ENCODE assay signal across 31 cellular contexts in genomic region chr20:63868264-63868663, GRCh38. TPM values are rescaled to one million over a fixed set of nuclear protein-coding genes. Genes with fewer than 3 reads are reported as not detected.
DNase-seq lines count a peak whose midpoint lies in the region; ATAC-seq, FAIRE-seq and TF ChIP-seq lines count a peak whose summit lies in the region.
"Had no signal": no experiment of that assay in that cellular context is flagged by ENCODE, and none has a peak within 500 bp of the region (broad histone marks: within the 10 kb centered on the region; RNA-seq: fewer than 3 reads in every experiment).

No MANE protein-coding gene starts in this region.

- H3K27me3 Mint-ChIP-seq in activated CD4-positive, alpha-beta memory T cell treated with anti-CD3 and anti-CD28 coated beads, Interleukin-2, amount 10 ng/mL, durations not matched to agents 7 days and 5 days, result no peaks in the 10 kb centered on the region
- H3K27me3 Mint-ChIP-seq in activated CD4-positive, alpha-beta memory T cell treated with anti-CD3 and anti-CD28 coated beads for 36 hours, result no peaks in the 10 kb centered on the region
- peaks cover 3% of the 10 kb centered on the region for H3K27me3 Mint-ChIP-seq in HFFc6 (ENCODE audit: insufficient read depth)
- H3K27me3 Mint-ChIP-seq: activated CD4-positive, alpha-beta T cell treated with anti-CD3 and anti-CD28 coated beads for 36 hours; activated naive CD8-positive, alpha-beta T cell treated with anti-CD3 and anti-CD28 coated beads, Interleukin-2, amount 50 U/mL, for 24 hours; CD8-positive, alpha-beta memory T cell had no signal

- POLR2A ChIA-PET in activated CD4-positive, alpha-beta memory T cell treated with anti-CD3 and anti-CD28 coated beads, Interleukin-2, amount 10 ng/mL, durations not matched to agents 7 days and 5 days (lab: Charles Lee), result no interaction called here
- POLR2A ChIA-PET in activated CD4-positive, alpha-beta memory T cell treated with anti-CD3 and anti-CD28 coated beads for 36 hours (lab: Charles Lee), result no interaction called here
- POLR2A ChIA-PET in GM12878 (lab: Charles Lee), result interaction anchor here (0.6 kb wide), 1 partner anchor 35 kb away, joined by 3 read pairs; no protein-coding TSS in a partner anchor

- H3K9ac ChIP-seq in GM12878 (ENCODE audit: control insufficient read depth, insufficient read depth, low read length), result no peak overlapping the region

- peak overlapping the region; percentile 1 for H3K4me3 Mint-ChIP-seq in activated CD4-positive, alpha-beta memory T cell treated with anti-CD3 and anti-CD28 coated beads, Interleukin-2, amount 10 ng/mL, durations not matched to agents 7 days and 5 days
- H3K4me3 Mint-ChIP-seq in activated CD4-positive, alpha-beta memory T cell treated with anti-CD3 and anti-CD28 coated beads for 36 hours, result no peak overlapping the region
- H3K4me3 Mint-ChIP-seq in HFFc6, result no peak overlapping the region; the same call in 1 of the 2 replicates
- H3K4me3 Mint-ChIP-seq: activated CD4-positive, alpha-beta T cell treated with anti-CD3 and anti-CD28 coated beads for 36 hours; activated naive CD8-positive, alpha-beta T cell treated with anti-CD3 and anti-CD28 coated beads, Interleukin-2, amount 50 U/mL, for 24 hours; T-helper 1 cell treated with Interleukin-12 subunit alpha and Interleukin-12 subunit beta and Interleukin-4 antibody, amounts not matched to agents 30 μg/mL and 1 μg/mL, for 36 hours had no signal

- intact Hi-C loops in activated CD4-positive, alpha-beta memory T cell treated with anti-CD3 and anti-CD28 coated beads for 36 hours (cut with micrococcal nuclease), result no loop called here
- intact Hi-C loops in GM12878 (cut with micrococcal nuclease; ENCODE audit: unreplicated experiment) (loop anchor here (10.0 kb wide), 1 partner anchor 187 kb away; no protein-coding TSS in a partner anchor), prostate gland (cut with DNase I) (loop anchor here (10.0 kb wide), 1 partner anchor 333 kb away; the partner anchor contains the start of gene PTK6)

- peaks cover 41% of the 10 kb centered on the region for H3K36me3 Mint-ChIP-seq in activated CD4-positive, alpha-beta memory T cell treated with anti-CD3 and anti-CD28 coated beads, Interleukin-2, amount 10 ng/mL, durations not matched to agents 7 days and 5 days (ENCODE audit: low read depth)
- peaks cover 41% of the 10 kb centered on the region for H3K36me3 Mint-ChIP-seq in activated CD4-positive, alpha-beta memory T cell treated with anti-CD3 and anti-CD28 coated beads for 36 hours
- H3K36me3 Mint-ChIP-seq in HFFc6 (ENCODE audit: low read depth), result peaks cover 39% of the 10 kb centered on the region

- H2AFZ ChIP-seq in GM12878 (ENCODE audit: control insufficient read depth, low read depth, low read length), result no peak overlapping the region

- TF ChIP-seq EP300 in GM12878 (IDR thresholded peaks at IDR 0.05; ENCODE audit: borderline replicate concordance in 1 of 2, control insufficient read depth in 1 of 2, low read depth in 2 of 2, low read length in 2 of 2), result no peak

- TF ChIP-seq RAD21 in GM12878 (IDR thresholded peaks at IDR 0.05; ENCODE audit: insufficient read depth, low read depth, low read length), result no peak

- RAD21 ChIA-PET in GM12878 (lab: Charles Lee; ENCODE audit: unreplicated experiment), result interaction anchor here (1.5 kb wide), 1 partner anchor 106 kb away, joined by 3 read pairs; no protein-coding TSS in a partner anchor

- H4K20me1 ChIP-seq in GM12878 (ENCODE audit: control insufficient read depth, insufficient read depth), result no peaks in the 10 kb centered on the region

- H3K36me3 ChIP-seq in GM12878 (ENCODE audit: control insufficient read depth in 2 of 2, insufficient read depth in 2 of 2, low read length in 1 of 2) (peaks cover 2 to 10% of the 10 kb centered on the region in 2 experiments; a peak in 3 of 4 replicates), neutrophil (peaks cover 56% of the 10 kb centered on the region), prostate gland (peaks cover 0 to 11% of the 10 kb centered on the region in 2 donors)

- no peak for TF ChIP-seq POLR2A in GM12878 (IDR thresholded peaks at IDR 0.05; ENCODE audit: low read depth, low read length)
- TF ChIP-seq POLR2A in prostate gland (IDR thresholded peaks at IDR 0.05), result no peak

- CTCF ChIA-PET in activated CD4-positive, alpha-beta memory T cell treated with anti-CD3 and anti-CD28 coated beads, Interleukin-2, amount 10 ng/mL, durations not matched to agents 7 days and 5 days (lab: Charles Lee), result no interaction called here
- CTCF ChIA-PET in activated CD4-positive, alpha-beta memory T cell treated with anti-CD3 and anti-CD28 coated beads for 36 hours (lab: Charles Lee), result no interaction called here
- CTCF ChIA-PET in GM12878 (lab: Yijun Ruan, JAX), result no interaction called here

- peaks cover 51% of the 10 kb centered on the region for H3K4me1 Mint-ChIP-seq in activated CD4-positive, alpha-beta memory T cell treated with anti-CD3 and anti-CD28 coated beads, Interleukin-2, amount 10 ng/mL, durations not matched to agents 7 days and 5 days
- H3K4me1 Mint-ChIP-seq in activated CD4-positive, alpha-beta memory T cell treated with anti-CD3 and anti-CD28 coated beads for 36 hours (ENCODE audit: low read depth), result peaks cover 32% of the 10 kb centered on the region
- H3K4me1 Mint-ChIP-seq in HFFc6 (ENCODE audit: low read depth), result peaks cover 35% of the 10 kb centered on the region

- H3K27me3 ChIP-seq in GM12878 (replicated peaks in 1 of 2; ENCODE audit: control insufficient read depth in 2 of 2, insufficient read depth in 2 of 2, low read length in 1 of 2), result no peaks in the 10 kb centered on the region
- no peaks in the 10 kb centered on the region for H3K27me3 ChIP-seq in neutrophil
- H3K27me3 ChIP-seq in prostate gland (replicated peaks; ENCODE audit: insufficient read depth), result no peaks in the 10 kb centered on the region
- H3K27me3 ChIP-seq: dorsolateral prefrontal cortex, left lung, tibial nerve had no signal

- TF ChIP-seq CTCF in HFFc6 (IDR thresholded peaks at IDR 0.05) (no peak), GM12878 (IDR thresholded peaks at IDR 0.05 in 2 of 3, conservative IDR thresholded peaks at IDR 0.05 in 1 of 3; ENCODE audit: control insufficient read depth in 2 of 3, extremely low read depth in 1 of 3, insufficient read depth in 1 of 3, low read depth in 3 of 3, low read length in 3 of 3) (no peak), neutrophil (IDR thresholded peaks at IDR 0.05) (no peak), prostate gland (IDR thresholded peaks at IDR 0.05) (no peak)

- peak overlapping the region; percentile 42; the same call in 1 of the 2 replicates for H3K4me2 ChIP-seq in GM12878 (ENCODE audit: control insufficient read depth, insufficient read depth)

- no peak for FAIRE-seq in GM12878 (lab: Jason Lieb, UNC)
- FAIRE-seq: endothelial cell of umbilical vein had no signal

- no peak for ATAC-seq in GM12878
- ATAC-seq in left lobe of liver, result no peak
- ATAC-seq: activated CD4-positive, alpha-beta T cell treated with anti-CD3 and anti-CD28 coated beads for 36 hours; activated naive CD8-positive, alpha-beta T cell treated with anti-CD3 and anti-CD28 coated beads, Interleukin-2, amount 50 U/mL, for 24 hours; left lung had no signal

- no peak overlapping the region for H3K4me3 ChIP-seq in GM12878
- H3K4me3 ChIP-seq in neutrophil (ENCODE audit: low read depth in 1 of 2, low read length in 1 of 2), result no peak overlapping the region
- H3K4me3 ChIP-seq in prostate gland, result no peak overlapping the region
- H3K4me3 ChIP-seq: dorsolateral prefrontal cortex, left lung, SK-N-MC, tibial nerve had no signal

- peak overlapping the region; percentile 21 for H3K27ac Mint-ChIP-seq in activated CD4-positive, alpha-beta memory T cell treated with anti-CD3 and anti-CD28 coated beads, Interleukin-2, amount 10 ng/mL, durations not matched to agents 7 days and 5 days
- no peak overlapping the region for H3K27ac Mint-ChIP-seq in activated CD4-positive, alpha-beta memory T cell treated with anti-CD3 and anti-CD28 coated beads for 36 hours
- H3K27ac Mint-ChIP-seq in HFFc6, result peak overlapping the region; percentile 51; the same call in 1 of the 2 replicates
- H3K27ac Mint-ChIP-seq: activated CD4-positive, alpha-beta T cell treated with anti-CD3 and anti-CD28 coated beads for 36 hours; activated naive CD8-positive, alpha-beta T cell treated with anti-CD3 and anti-CD28 coated beads, Interleukin-2, amount 50 U/mL, for 24 hours; T-helper 1 cell treated with Interleukin-12 subunit alpha and Interleukin-12 subunit beta and Interleukin-4 antibody, amounts not matched to agents 30 μg/mL and 1 μg/mL, for 36 hours had no signal

- H3K9me3 ChIP-seq in GM12878 (replicated peaks; ENCODE audit: control insufficient read depth, insufficient read depth, low read length) (no peaks in the 10 kb centered on the region), neutrophil (no peaks in the 10 kb centered on the region), prostate gland (no peaks in the 10 kb centered on the region)
- H3K9me3 ChIP-seq: left lung, tibial nerve had no signal

- no peak for DNase-seq in activated CD4-positive, alpha-beta memory T cell treated with anti-CD3 and anti-CD28 coated beads, Interleukin-2, amount 10 ng/mL, durations not matched to agents 7 days and 5 days
- no peak for DNase-seq in activated CD4-positive, alpha-beta memory T cell treated with anti-CD3 and anti-CD28 coated beads for 36 hours
- DNase-seq in HFFc6 (no peak), GM12878 (ENCODE audit: low read depth, low spot score) (no peak), left lobe of liver (ENCODE audit: low spot score) (no peak), prostate gland (ENCODE audit: low spot score) (no peak), GF-D8 (lab: John Stamatoyannopoulos, UW) (no peak)
- DNase-seq: activated CD4-positive, alpha-beta T cell treated with anti-CD3 and anti-CD28 coated beads for 36 hours; activated effector memory CD4-positive, alpha-beta T cell treated with Interleukin-2 at 50 U/mL for 16 hours; activated naive CD8-positive, alpha-beta T cell treated with anti-CD3 and anti-CD28 coated beads, Interleukin-2, amount 50 U/mL, for 24 hours; CD8-positive, alpha-beta memory T cell; DMS53; dorsolateral prefrontal cortex; H7; KG1; left lung; mesendoderm; NCI-H1436; NCI-H2107; NCI-H446; NCI-H774; stimulated activated CD4-positive, alpha-beta T cell treated with anti-CD3 and anti-CD28 coated beads, Interleukin-2, amount 100 ng/mL, for 24 hours had no signal

- H3K4me1 ChIP-seq in GM12878 (ENCODE audit: control insufficient read depth, insufficient read depth, low read length) (peaks cover 5% of the 10 kb centered on the region), neutrophil (ENCODE audit: control insufficient read depth in 1 of 2, insufficient read depth in 1 of 2, low read depth in 1 of 2, low read length in 1 of 2) (peaks cover 64 to 76% of the 10 kb centered on the region in 2 experiments), prostate gland (replicated peaks) (peaks cover 5% of the 10 kb centered on the region)

- 98% methylated on average over 5 of the region's 5 CpGs for WGBS in GM12878 (ENCODE audit: insufficient coverage, insufficient replicate concordance, low lambda C conversion rate, missing lambda C conversion rate)
- 90% methylated on average over 5 of the region's 5 CpGs for whole genome bisulfite sequencing in prostate gland

- SMC1A ChIA-PET in GM12878 (lab: Charles Lee; ENCODE audit: uncharacterized antibody, unreplicated experiment), result interaction anchor here (1.6 kb wide), 1 partner anchor 82 kb away, joined by 5 read pairs; no protein-coding TSS in a partner anchor

- H3K9me3 Mint-ChIP-seq in activated CD4-positive, alpha-beta memory T cell treated with anti-CD3 and anti-CD28 coated beads, Interleukin-2, amount 10 ng/mL, durations not matched to agents 7 days and 5 days, result no peaks in the 10 kb centered on the region
- no peaks in the 10 kb centered on the region for H3K9me3 Mint-ChIP-seq in activated CD4-positive, alpha-beta memory T cell treated with anti-CD3 and anti-CD28 coated beads for 36 hours
- H3K9me3 Mint-ChIP-seq in HFFc6, result no peaks in the 10 kb centered on the region
- H3K9me3 Mint-ChIP-seq: activated naive CD8-positive, alpha-beta T cell treated with anti-CD3 and anti-CD28 coated beads, Interleukin-2, amount 50 U/mL, for 24 hours; CD8-positive, alpha-beta memory T cell; T-helper 1 cell treated with Interleukin-12 subunit alpha and Interleukin-12 subunit beta and Interleukin-4 antibody, amounts not matched to agents 30 μg/mL and 1 μg/mL, for 36 hours had no signal

- in situ Hi-C loops in GM12878 (cut with MboI), result no loop called here

- H3K27ac ChIP-seq in GM12878 (ENCODE audit: control insufficient read depth, insufficient read depth) (no peak overlapping the region), neutrophil (peak overlapping the region; percentile 68), prostate gland (no peak overlapping the region)
- H3K27ac ChIP-seq: dorsolateral prefrontal cortex, left lung, SK-N-MC, tibial nerve had no signal

- BruUV-seq in GM12878 (replicated peaks; lab: Mats Ljungman, UMichigan), result TSS peak; percentile 46

- peaks cover 31% of the 10 kb centered on the region for H3K79me2 ChIP-seq in GM12878 (ENCODE audit: control insufficient read depth, insufficient read depth, low read length)

RNA-seq across cellular contexts. Expression of gene TPD52L2, which starts 3.2 kb away (rescaled TPM):
- 10 to 100 TPM; 48.2 to 48.7 TPM for total RNA-seq in activated CD4-positive, alpha-beta memory T cell treated with anti-CD3 and anti-CD28 coated beads, Interleukin-2, amount 10 ng/mL, durations not matched to agents 7 days and 5 days
- total RNA-seq in activated CD4-positive, alpha-beta memory T cell treated with anti-CD3 and anti-CD28 coated beads for 36 hours, result 10 to 100 TPM; 67.8 to 70.8 TPM
- 100 to 1,000 TPM; 161 to 196 (median 169) TPM for total RNA-seq in HFFc6 (2021; fragmentation: NEBNext Ultra II Directional; extraction: Animal tissue kit (Norgen Biotek cat#: 25700))
- total RNA-seq in GM12878 (2013; cell fraction: nucleolus; rRNA removed), result 29.9 and 30.8 TPM in 2 replicates
- 28.4 and 30.4 TPM in 2 replicates for total RNA-seq in GM12878 (2014; rRNA removed)
- total RNA-seq in GM12878 (2014; rRNA removed; fragmentation: Illumina TruSeq; extraction: Trizol), result 37.3 and 38.4 TPM in 2 replicates
- total RNA-seq in GM12878 (2021), result 43.4 and 46.2 TPM in 2 replicates
- 27.6 TPM for polyA plus RNA-seq in GM12878 (2011; ENCODE audit: low read depth)
- polyA plus RNA-seq in GM12878 (2011; rRNA removed), result 46.5 and 53.8 TPM in 2 replicates
- polyA plus RNA-seq in GM12878 (2011; cell fraction: cytosol; rRNA removed), result 54.9 and 65.7 TPM in 2 replicates
- polyA plus RNA-seq in GM12878 (2011; cell fraction: nucleus; rRNA removed), result 53.8 and 63.9 TPM in 2 replicates
- 38.7 and 41.1 TPM in 2 replicates for polyA plus RNA-seq in GM12878 (2012)
- 39.2 and 50.2 TPM in 2 replicates for polyA plus RNA-seq in GM12878 (2014; fragmentation: Illumina TruSeq; extraction: Trizol)
- 1 to 10 TPM; 1.6 to 4.1 TPM for polyA plus RNA-seq in GM12878 (2014; fragmentation: Nextera tagmentation; extraction: Ambion mirVana)
- 46.5 and 50.8 TPM in 2 replicates for polyA plus RNA-seq in GM12878 (2014; rRNA removed)
- polyA plus RNA-seq in GM12878 (2016; fragmentation: Nextera tagmentation; extraction: Ambion mirVana), result 10 to 100 TPM; 68.1 to 71.0 TPM
- polyA minus RNA-seq in GM12878 (2011; rRNA and poly(A)+ RNA removed), result 26.4 and 36.3 TPM in 2 replicates
- polyA minus RNA-seq in GM12878 (2011; cell fraction: cytosol; rRNA and poly(A)+ RNA removed), result 51.5 and 53.3 TPM in 2 replicates
- polyA minus RNA-seq in GM12878 (2011; cell fraction: nucleus; rRNA and poly(A)+ RNA removed), result 9.1 and 18.6 TPM in 2 replicates
- 17.3 TPM for total RNA-seq in left lobe of liver
- total RNA-seq in prostate gland, result 100 to 1,000 TPM; 105 to 127 TPM

RNA-seq across cellular contexts. Expression of gene ABHD16B, which starts 7.0 kb away (rescaled TPM):
- total RNA-seq in activated CD4-positive, alpha-beta memory T cell treated with anti-CD3 and anti-CD28 coated beads, Interleukin-2, amount 10 ng/mL, durations not matched to agents 7 days and 5 days, result not detected
- total RNA-seq in activated CD4-positive, alpha-beta memory T cell treated with anti-CD3 and anti-CD28 coated beads for 36 hours, result not detected
- total RNA-seq in HFFc6 (2021; fragmentation: NEBNext Ultra II Directional; extraction: Animal tissue kit (Norgen Biotek cat#: 25700)), result not detected
- not detected in 2 replicates for total RNA-seq in GM12878 (2013; cell fraction: nucleolus; rRNA removed)
- total RNA-seq in GM12878 (2014; rRNA removed) (not detected in 2 replicates), GM12878 (2014; rRNA removed; fragmentation: Illumina TruSeq; extraction: Trizol) (not detected in 2 replicates), GM12878 (2021) (not detected in 2 replicates), left lobe of liver (not detected), prostate gland (1 to 10 TPM in 1 of 2 donors, not detected in 1; 1.6 TPM)
- not detected for polyA plus RNA-seq in GM12878 (2011; ENCODE audit: low read depth)
- polyA plus RNA-seq in GM12878 (2011; rRNA removed) (not detected in 2 replicates), GM12878 (2014; fragmentation: Illumina TruSeq; extraction: Trizol) (not detected in 2 replicates), GM12878 (2014; fragmentation: Nextera tagmentation; extraction: Ambion mirVana) (not detected), GM12878 (2014; rRNA removed) (not detected in 2 replicates), GM12878 (2016; fragmentation: Nextera tagmentation; extraction: Ambion mirVana) (under 1 TPM in 1 of 2 experiments, not detected in 1; 0.13 TPM)
- polyA plus RNA-seq in GM12878 (2011; cell fraction: cytosol; rRNA removed), result not detected in 2 replicates
- not detected in 2 replicates for polyA plus RNA-seq in GM12878 (2011; cell fraction: nucleus; rRNA removed)
- 0.08 TPM in 1 of 2 replicates, not detected in the other for polyA plus RNA-seq in GM12878 (2012)
- polyA minus RNA-seq in GM12878 (2011; rRNA and poly(A)+ RNA removed), result not detected in 2 replicates
- not detected in 2 replicates for polyA minus RNA-seq in GM12878 (2011; cell fraction: cytosol; rRNA and poly(A)+ RNA removed)
- polyA minus RNA-seq in GM12878 (2011; cell fraction: nucleus; rRNA and poly(A)+ RNA removed), result not detected in 2 replicates
- total RNA-seq: A172; CD8-positive, alpha-beta memory T cell; endothelial cell of umbilical vein; G401; H7; HT-29; osteocyte; tibial nerve had no signal
- polyA plus RNA-seq: CD8-positive, alpha-beta memory T cell; endothelial cell of umbilical vein had no signal

RNA-seq across cellular contexts. Expression of gene DNAJC5, which starts 26.7 kb away (rescaled TPM):
- total RNA-seq in activated CD4-positive, alpha-beta memory T cell treated with anti-CD3 and anti-CD28 coated beads, Interleukin-2, amount 10 ng/mL, durations not matched to agents 7 days and 5 days, result 10 to 100 TPM; 58.6 to 59.7 TPM
- 10 to 100 TPM; 33.7 to 33.8 TPM for total RNA-seq in activated CD4-positive, alpha-beta memory T cell treated with anti-CD3 and anti-CD28 coated beads for 36 hours
- total RNA-seq in HFFc6 (2021; fragmentation: NEBNext Ultra II Directional; extraction: Animal tissue kit (Norgen Biotek cat#: 25700)), result 10 to 100 TPM; 52.0 to 65.8 (median 56.2) TPM
- total RNA-seq in GM12878 (2013; cell fraction: nucleolus; rRNA removed), result 32.0 and 39.1 TPM in 2 replicates
- total RNA-seq in GM12878 (2014; rRNA removed) (33.7 and 36.0 TPM in 2 replicates), GM12878 (2014; rRNA removed; fragmentation: Illumina TruSeq; extraction: Trizol) (16.9 and 17.9 TPM in 2 replicates), GM12878 (2021) (34.6 and 36.8 TPM in 2 replicates), left lobe of liver (17.8 TPM), prostate gland (10 to 100 TPM; 44.4 to 66.6 TPM)
- 10.2 TPM for polyA plus RNA-seq in GM12878 (2011; ENCODE audit: low read depth)
- polyA plus RNA-seq in GM12878 (2011; rRNA removed) (13.2 and 20.6 TPM in 2 replicates), GM12878 (2014; fragmentation: Illumina TruSeq; extraction: Trizol) (6.1 and 16.0 TPM in 2 replicates), GM12878 (2014; fragmentation: Nextera tagmentation; extraction: Ambion mirVana) (1 to 10 TPM in 1 of 2 experiments, under 1 TPM in 1; 0.69 to 1.6 TPM), GM12878 (2014; rRNA removed) (27.8 and 31.8 TPM in 2 replicates), GM12878 (2016; fragmentation: Nextera tagmentation; extraction: Ambion mirVana) (10 to 100 TPM; 11.7 to 16.0 TPM)
- 29.7 and 34.3 TPM in 2 replicates for polyA plus RNA-seq in GM12878 (2011; cell fraction: cytosol; rRNA removed)
- polyA plus RNA-seq in GM12878 (2011; cell fraction: nucleus; rRNA removed), result 34.3 and 39.2 TPM in 2 replicates
- polyA plus RNA-seq in GM12878 (2012), result 20.7 and 21.7 TPM in 2 replicates
- polyA minus RNA-seq in GM12878 (2011; rRNA and poly(A)+ RNA removed), result 22.3 and 37.0 TPM in 2 replicates
- 13.5 and 16.1 TPM in 2 replicates for polyA minus RNA-seq in GM12878 (2011; cell fraction: cytosol; rRNA and poly(A)+ RNA removed)
- polyA minus RNA-seq in GM12878 (2011; cell fraction: nucleus; rRNA and poly(A)+ RNA removed), result 7.3 and 14.4 TPM in 2 replicates

RNA-seq across cellular contexts. Expression of gene ZBTB46, which starts 37.2 kb away (rescaled TPM):
- under 1 TPM; 0.53 to 0.65 TPM for total RNA-seq in activated CD4-positive, alpha-beta memory T cell treated with anti-CD3 and anti-CD28 coated beads, Interleukin-2, amount 10 ng/mL, durations not matched to agents 7 days and 5 days
- total RNA-seq in activated CD4-positive, alpha-beta memory T cell treated with anti-CD3 and anti-CD28 coated beads for 36 hours, result 1 to 10 TPM; 4.6 to 5.5 TPM
- total RNA-seq in HFFc6 (2021; fragmentation: NEBNext Ultra II Directional; extraction: Animal tissue kit (Norgen Biotek cat#: 25700)), result 1 to 10 TPM in 2 of 6 experiments, under 1 TPM in 4; 0.38 to 1.1 (median 0.64) TPM
- 7.6 and 7.8 TPM in 2 replicates for total RNA-seq in GM12878 (2013; cell fraction: nucleolus; rRNA removed)
- total RNA-seq in GM12878 (2014; rRNA removed), result 0.45 and 0.98 TPM in 2 replicates
- 0.18 and 0.23 TPM in 2 replicates for total RNA-seq in GM12878 (2014; rRNA removed; fragmentation: Illumina TruSeq; extraction: Trizol)
- total RNA-seq in GM12878 (2021), result 0.92 and 1.0 TPM in 2 replicates
- 0.45 TPM for polyA plus RNA-seq in GM12878 (2011; ENCODE audit: low read depth)
- polyA plus RNA-seq in GM12878 (2011; rRNA removed), result 0.46 and 0.77 TPM in 2 replicates
- polyA plus RNA-seq in GM12878 (2011; cell fraction: cytosol; rRNA removed), result 1.3 and 1.6 TPM in 2 replicates
- polyA plus RNA-seq in GM12878 (2011; cell fraction: nucleus; rRNA removed), result 3.2 and 4.5 TPM in 2 replicates
- 1.2 and 1.3 TPM in 2 replicates for polyA plus RNA-seq in GM12878 (2012)
- polyA plus RNA-seq in GM12878 (2014; fragmentation: Illumina TruSeq; extraction: Trizol), result 0.08 and 0.15 TPM in 2 replicates
- under 1 TPM; 0.31 to 0.37 TPM for polyA plus RNA-seq in GM12878 (2014; fragmentation: Nextera tagmentation; extraction: Ambion mirVana)
- polyA plus RNA-seq in GM12878 (2014; rRNA removed), result 0.24 and 0.26 TPM in 2 replicates
- polyA plus RNA-seq in GM12878 (2016; fragmentation: Nextera tagmentation; extraction: Ambion mirVana), result under 1 TPM; 0.21 to 0.43 TPM
- polyA minus RNA-seq in GM12878 (2011; rRNA and poly(A)+ RNA removed), result 7.9 and 9.9 TPM in 2 replicates
- polyA minus RNA-seq in GM12878 (2011; cell fraction: cytosol; rRNA and poly(A)+ RNA removed), result 2.9 and 4.9 TPM in 2 replicates
- polyA minus RNA-seq in GM12878 (2011; cell fraction: nucleus; rRNA and poly(A)+ RNA removed), result 1.6 and 2.5 TPM in 2 replicates
- total RNA-seq in left lobe of liver, result 4.7 TPM
- 10 to 100 TPM in 1 of 2 donors, 1 to 10 TPM in 1; 7.9 to 12.2 TPM for total RNA-seq in prostate gland
